ENCODE assay signal across 14 cellular contexts in genomic region chr18:4125246-4125938, GRCh38.
DNase-seq lines count a peak whose midpoint lies in the region; ATAC-seq and TF ChIP-seq lines count a peak whose summit lies in the region.
"Had no signal": no experiment of that assay in that cellular context is flagged by ENCODE, and none has a peak within 500 bp of the region (broad histone marks: within the 10 kb centered on the region; RNA-seq: fewer than 3 reads in every experiment).

No MANE protein-coding gene starts in this region.

- WGBS in ectodermal cell, 2 experiments = 71 to 78% methylated on average over 3 to 4 of the region's 4 CpGs

- H3K4me3 Mint-ChIP-seq in nephron progenitor cell = peak overlapping the region; percentile 26
- no peak overlapping the region for H3K4me3 Mint-ChIP-seq in activated CD4-positive, alpha-beta memory T cell treated with anti-CD3 and anti-CD28 coated beads for 36 hours
- H3K4me3 Mint-ChIP-seq: activated CD8-positive, alpha-beta memory T cell treated with anti-CD3 and anti-CD28 coated beads, Interleukin-2, amount 10 ng/mL, durations not matched to agents 7 days and 5 days; mesothelial cell of epicardium; type B pancreatic cell had no signal

- peak overlapping the region; percentile 92 for H3K27ac Mint-ChIP-seq in nephron progenitor cell
- H3K27ac Mint-ChIP-seq in activated CD4-positive, alpha-beta memory T cell treated with anti-CD3 and anti-CD28 coated beads for 36 hours = no peak overlapping the region
- H3K27ac Mint-ChIP-seq: activated CD8-positive, alpha-beta memory T cell treated with anti-CD3 and anti-CD28 coated beads, Interleukin-2, amount 10 ng/mL, durations not matched to agents 7 days and 5 days; mesothelial cell of epicardium; type B pancreatic cell had no signal

- H3K9me3 Mint-ChIP-seq in nephron progenitor cell = no peaks in the 10 kb centered on the region
- H3K9me3 Mint-ChIP-seq in activated CD4-positive, alpha-beta memory T cell treated with anti-CD3 and anti-CD28 coated beads for 36 hours = no peaks in the 10 kb centered on the region
- H3K9me3 Mint-ChIP-seq: mesothelial cell of epicardium, type B pancreatic cell had no signal

- H3K36me3 ChIP-seq in ectodermal cell (ENCODE audit: control insufficient read depth, insufficient read depth, low read length) = no peaks in the 10 kb centered on the region

- POLR2A ChIA-PET in activated CD4-positive, alpha-beta memory T cell treated with anti-CD3 and anti-CD28 coated beads for 36 hours (lab: Charles Lee) = no interaction called here

- no peaks in the 10 kb centered on the region for H3K27me3 ChIP-seq in ectodermal cell (ENCODE audit: control insufficient read depth, insufficient read depth, low read length, poor library complexity, severe bottlenecking)
- H3K27me3 ChIP-seq: hepatocyte had no signal

- no peak for ATAC-seq in GM21381 (IDR thresholded peaks at IDR 0.05; ENCODE audit: unreplicated experiment)
- ATAC-seq: activated CD8-positive, alpha-beta memory T cell treated with anti-CD3 and anti-CD28 coated beads, Interleukin-2, amount 10 ng/mL, durations not matched to agents 7 days and 5 days had no signal

- peaks cover 50% of the 10 kb centered on the region for H3K4me1 Mint-ChIP-seq in nephron progenitor cell
- H3K4me1 Mint-ChIP-seq in activated CD4-positive, alpha-beta memory T cell treated with anti-CD3 and anti-CD28 coated beads for 36 hours (ENCODE audit: low read depth) = no peaks in the 10 kb centered on the region
- H3K4me1 Mint-ChIP-seq: activated CD8-positive, alpha-beta memory T cell treated with anti-CD3 and anti-CD28 coated beads, Interleukin-2, amount 10 ng/mL, durations not matched to agents 7 days and 5 days had no signal

- peak; percentile 49 for DNase-seq in DMS 273 (lab: John Stamatoyannopoulos, UW; ENCODE audit: unreplicated experiment)
- peak; percentile 51 for DNase-seq in NCI-H1092 treated with DMSO at 0.1 percent for 48 hours (lab: John Stamatoyannopoulos, UW)
- no peak for DNase-seq in nephron progenitor cell
- no peak for DNase-seq in activated CD4-positive, alpha-beta memory T cell treated with anti-CD3 and anti-CD28 coated beads for 36 hours
- no peak for DNase-seq in coronary artery (ENCODE audit: low spot score)
- DNase-seq in COLO668 (lab: John Stamatoyannopoulos, UW; ENCODE audit: unreplicated experiment) = no peak
- DNase-seq: activated CD8-positive, alpha-beta memory T cell treated with anti-CD3 and anti-CD28 coated beads, Interleukin-2, amount 10 ng/mL, durations not matched to agents 7 days and 5 days; effector CD4-positive, alpha-beta T cell; T-helper 2 cell had no signal

- CTCF ChIA-PET in activated CD4-positive, alpha-beta memory T cell treated with anti-CD3 and anti-CD28 coated beads for 36 hours (lab: Charles Lee) = no interaction called here

- no peaks in the 10 kb centered on the region for H3K36me3 Mint-ChIP-seq in nephron progenitor cell (ENCODE audit: low read depth)
- no peaks in the 10 kb centered on the region for H3K36me3 Mint-ChIP-seq in activated CD4-positive, alpha-beta memory T cell treated with anti-CD3 and anti-CD28 coated beads for 36 hours
- H3K36me3 Mint-ChIP-seq: activated CD8-positive, alpha-beta memory T cell treated with anti-CD3 and anti-CD28 coated beads, Interleukin-2, amount 10 ng/mL, durations not matched to agents 7 days and 5 days; mesothelial cell of epicardium; type B pancreatic cell had no signal

- no peaks in the 10 kb centered on the region for H3K9me3 ChIP-seq in ectodermal cell (ENCODE audit: control insufficient read depth, low read length)

- peaks cover 18% of the 10 kb centered on the region for H3K4me1 ChIP-seq in ectodermal cell (ENCODE audit: control insufficient read depth, insufficient read depth, low read length)

- no peak for TF ChIP-seq CTCF in nephron progenitor cell (IDR thresholded peaks at IDR 0.05)
- TF ChIP-seq CTCF in coronary artery (IDR thresholded peaks at IDR 0.05) = no peak

- H3K4me3 ChIP-seq in ectodermal cell (ENCODE audit: insufficient read depth, low read depth, low read length) (no peak overlapping the region), coronary artery (no peak overlapping the region)
- H3K4me3 ChIP-seq: hepatocyte had no signal

- intact Hi-C loops in activated CD4-positive, alpha-beta memory T cell treated with anti-CD3 and anti-CD28 coated beads for 36 hours (cut with micrococcal nuclease) = no loop called here

- H3K27ac ChIP-seq in ectodermal cell (ENCODE audit: insufficient read depth, low read depth, low read length, poor library complexity, severe bottlenecking) = peak overlapping the region; percentile 11
- H3K27ac ChIP-seq in coronary artery = peak overlapping the region in 1 of 2 donors; percentile 17
- H3K27ac ChIP-seq: hepatocyte had no signal

- H3K27me3 Mint-ChIP-seq in nephron progenitor cell (ENCODE audit: low read depth, poor library complexity) = peaks cover 8% of the 10 kb centered on the region
- no peaks in the 10 kb centered on the region for H3K27me3 Mint-ChIP-seq in activated CD4-positive, alpha-beta memory T cell treated with anti-CD3 and anti-CD28 coated beads for 36 hours
- H3K27me3 Mint-ChIP-seq: activated CD8-positive, alpha-beta memory T cell treated with anti-CD3 and anti-CD28 coated beads, Interleukin-2, amount 10 ng/mL, durations not matched to agents 7 days and 5 days had no signal

Comparison
In these comparisons a context has a peak if more than half of its experiments do, and no peak if none do; other contexts are left out.
1. DNase-seq: peak in DMS 273 (single experiment) and NCI-H1092 treated with DMSO at 0.1 percent for 48 hours (single experiment); none in nephron progenitor cell (single experiment), activated CD4-positive, alpha-beta memory T cell treated with anti-CD3 and anti-CD28 coated beads for 36 hours (single experiment), coronary artery (single experiment) and COLO668 (single experiment).